Comparison of ENCODE assay signal across 1 cellular context in genomic region chr12:132619301-132620112, GRCh38.
TF ChIP-seq lines count a peak whose summit lies in the region.

No MANE protein-coding gene starts in this region.

TF ChIP-seq in SK-N-SH treated with all-trans-retinoic acid at 6 μM for 48 hours, 23 proteins besides CTCF, POLR2A, EP300 and RAD21 (continued from another document):
- TF ChIP-seq PATZ1 (CRISPR knock-in tag; IDR thresholded peaks at IDR 0.05; ENCODE audit: borderline replicate concordance), result no peak
- no peak for TF ChIP-seq ZNF565 (CRISPR knock-in tag; conservative IDR thresholded peaks at IDR 0.05; ENCODE audit: low read depth)
